ENCODE assay signal across 1 cellular context in the genomic region with DNA sequence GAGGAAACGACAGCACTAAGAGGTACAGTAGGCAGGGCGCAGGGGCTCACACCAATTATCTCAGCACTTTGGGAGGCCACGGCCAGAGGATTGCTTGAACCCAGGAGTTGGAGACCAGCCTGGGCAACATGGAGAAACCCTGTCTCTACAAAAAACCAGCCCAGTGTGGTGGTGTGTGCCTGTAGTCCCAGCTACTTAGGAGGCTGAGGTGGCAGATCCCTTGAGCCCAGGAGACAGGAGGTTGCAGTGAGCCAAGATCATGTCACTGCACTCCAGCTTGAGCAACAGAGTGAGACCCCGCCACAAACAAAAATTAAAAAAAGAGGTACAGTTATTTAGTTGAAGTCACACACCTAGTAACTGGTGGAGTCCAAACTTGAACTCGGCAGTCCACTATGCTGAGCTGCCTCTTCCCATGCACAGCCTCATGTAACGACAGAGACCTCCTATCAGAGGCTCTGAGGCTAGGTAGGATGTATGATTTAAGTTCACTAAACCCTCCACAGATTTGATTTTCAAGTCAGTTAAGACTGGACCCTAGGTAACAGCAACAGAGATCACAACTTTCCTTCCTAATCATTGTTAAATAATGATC.
A peak's percentile ranks its signal among the peaks of the same experiment; 100 is the strongest.
TF ChIP-seq lines count a peak whose summit lies in the region.

No MANE protein-coding gene starts in this region.

TF ChIP-seq in GM12878, 131 proteins besides CTCF, POLR2A, EP300 and RAD21:
- TF ChIP-seq CEBPB (IDR thresholded peaks at IDR 0.05; ENCODE audit: borderline replicate concordance in 1 of 2, low read depth in 2 of 2, low read length in 2 of 2) (no peak), DPF2 (IDR thresholded peaks at IDR 0.05) (no peak), POLR2AphosphoS5 (IDR thresholded peaks at IDR 0.05; ENCODE audit: low read length) (peak; percentile 47; the same call in 1 of the 2 replicates), BACH1 (IDR thresholded peaks at IDR 0.05; ENCODE audit: borderline replicate concordance) (peak; percentile 19; the same call in 1 of the 2 replicates)
- TF ChIP-seq, protein P1, sequence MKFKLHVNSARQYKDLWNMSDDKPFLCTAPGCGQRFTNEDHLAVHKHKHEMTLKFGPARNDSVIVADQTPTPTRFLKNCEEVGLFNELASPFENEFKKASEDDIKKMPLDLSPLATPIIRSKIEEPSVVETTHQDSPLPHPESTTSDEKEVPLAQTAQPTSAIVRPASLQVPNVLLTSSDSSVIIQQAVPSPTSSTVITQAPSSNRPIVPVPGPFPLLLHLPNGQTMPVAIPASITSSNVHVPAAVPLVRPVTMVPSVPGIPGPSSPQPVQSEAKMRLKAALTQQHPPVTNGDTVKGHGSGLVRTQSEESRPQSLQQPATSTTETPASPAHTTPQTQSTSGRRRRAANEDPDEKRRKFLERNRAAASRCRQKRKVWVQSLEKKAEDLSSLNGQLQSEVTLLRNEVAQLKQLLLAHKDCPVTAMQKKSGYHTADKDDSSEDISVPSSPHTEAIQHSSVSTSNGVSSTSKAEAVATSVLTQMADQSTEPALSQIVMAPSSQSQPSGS (IDR thresholded peaks at IDR 0.05; ENCODE audit: low read length): 0 out of 2 replicates have a peak, but pooled peaks have one; percentile 10
